ENCODE assay signal across 9 cellular contexts in the genomic region with DNA sequence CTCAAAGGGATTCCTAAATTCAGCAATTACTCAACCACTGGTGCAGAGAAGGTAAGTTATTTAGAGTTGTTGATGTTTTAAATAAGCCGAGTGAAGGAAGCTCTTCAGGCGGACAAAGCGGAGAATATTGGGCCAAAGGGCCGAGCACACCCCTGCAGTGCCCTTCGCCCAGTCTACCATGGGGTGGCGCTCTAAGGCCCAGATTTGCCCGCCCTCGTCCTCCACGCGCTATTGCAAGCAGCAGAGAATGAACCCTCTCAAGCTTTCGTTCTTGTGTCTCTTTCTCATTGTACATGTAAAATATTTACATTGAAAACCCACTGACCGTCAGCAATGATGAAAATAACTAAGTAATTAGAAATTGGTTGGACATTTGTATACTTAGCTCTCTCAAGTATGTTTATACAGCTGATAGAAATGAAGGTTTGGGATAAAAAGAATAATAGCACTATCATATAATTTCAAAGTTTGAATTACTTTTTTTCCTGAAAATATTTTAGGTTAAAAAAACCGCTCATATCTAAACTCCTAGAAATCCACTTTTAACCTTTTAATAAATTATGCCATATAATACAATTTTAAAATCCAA.
A peak's percentile ranks its signal among the peaks of the same experiment; 100 is the strongest.
DNase-seq lines count a peak whose midpoint lies in the region; ATAC-seq and TF ChIP-seq lines count a peak whose summit lies in the region.
"Had no signal": no experiment of that assay in that cellular context is flagged by ENCODE, and none has a peak within 500 bp of the region (broad histone marks: within the 10 kb centered on the region; RNA-seq: fewer than 3 reads in every experiment).

No MANE protein-coding gene starts in this region.

- no peak overlapping the region for H3K23ac ChIP-seq in trophoblast cell (ENCODE audit: low read length)

- 50% methylated on average over 13 of the region's 13 CpGs for WGBS in SK-N-SH (ENCODE audit: low lambda C conversion rate)
- no CpG with 5 or more reads among the region's 13 CpGs for WGBS in trophoblast cell (ENCODE audit: extremely low coverage, insufficient coverage, insufficient read length)

- H3K27ac ChIP-seq in 22Rv1 (no peak overlapping the region), SK-N-SH (ENCODE audit: low read depth in 2 of 2, low read length in 1 of 2) (no peak overlapping the region), trophoblast cell (ENCODE audit: low read depth, low read length) (no peak overlapping the region)
- H3K27ac ChIP-seq: thyroid gland had no signal

- H3K9me2 ChIP-seq in SK-N-SH = no peaks in the 10 kb centered on the region

- H3K4me2 ChIP-seq in SK-N-SH (no peak overlapping the region), trophoblast cell (ENCODE audit: low read length) (no peak overlapping the region)

- ATAC-seq in HG03342 (IDR thresholded peaks at IDR 0.05; ENCODE audit: unreplicated experiment) = peak; percentile 87

- no peaks in the 10 kb centered on the region for H3K79me1 ChIP-seq in trophoblast cell (ENCODE audit: low read length)

- no peak overlapping the region for H2BK120ac ChIP-seq in trophoblast cell (ENCODE audit: insufficient read depth, low read length, poor library complexity)

- POLR2A ChIA-PET in SK-N-SH (lab: Yijun Ruan, JAX) = no interaction called here

- DNase-seq in SK-N-SH = peak; percentile 12
- DNase-seq in fibroblast of villous mesenchyme (ENCODE audit: low read depth) = peak; percentile 61
- peak; percentile 9 to 48 for DNase-seq in trophoblast cell
- DNase-seq in AG08395 (ENCODE audit: low spot score) = no peak
- no peak for DNase-seq in activated CD8-positive, alpha-beta memory T cell treated with anti-CD3 and anti-CD28 coated beads, Interleukin-2, amount 50 U/mL, for 4 hours

- no peak overlapping the region for H4K12ac ChIP-seq in trophoblast cell (ENCODE audit: low read depth, low read length)

- peak; percentile 65 for TF ChIP-seq RAD21 in SK-N-SH (IDR thresholded peaks at IDR 0.05; ENCODE audit: low read length)

- no peak overlapping the region for H4K91ac ChIP-seq in trophoblast cell (ENCODE audit: low read depth, low read length)

- CTCF ChIA-PET in SK-N-SH (lab: Yijun Ruan, JAX) = interaction anchor here (0.6 to 1.0 kb wide), 3 partner anchors 9 to 352 kb away, joined by 3 to 4 read pairs (median 3); no protein-coding TSS in a partner anchor

- no peak overlapping the region for H3K18ac ChIP-seq in trophoblast cell (ENCODE audit: low read length)

- H2BK5ac ChIP-seq in trophoblast cell (ENCODE audit: low read depth, low read length, poor library complexity) = no peak overlapping the region

- H3K36me3 ChIP-seq in SK-N-SH (replicated peaks in 1 of 2; ENCODE audit: control insufficient read depth in 1 of 2, insufficient read depth in 2 of 2, low read length in 1 of 2) (no peaks in the 10 kb centered on the region), trophoblast cell (ENCODE audit: control insufficient read depth in 1 of 2, insufficient read depth in 2 of 2, low read length in 2 of 2) (no peaks in the 10 kb centered on the region)
- H3K36me3 ChIP-seq: thyroid gland had no signal

- H3F3A ChIP-seq in SK-N-SH (replicated peaks; ENCODE audit: insufficient read depth) = no peaks in the 10 kb centered on the region

- no peak overlapping the region for H3K4ac ChIP-seq in trophoblast cell (ENCODE audit: low read depth, low read length)

- no peak for TF ChIP-seq EP300 in SK-N-SH (IDR thresholded peaks at IDR 0.05; ENCODE audit: borderline replicate concordance in 1 of 2, low read depth in 1 of 2, low read length in 1 of 2)

- H2AFZ ChIP-seq in SK-N-SH (ENCODE audit: low read depth) = no peak overlapping the region
- H2AFZ ChIP-seq in trophoblast cell (ENCODE audit: insufficient read depth, low read length, poor library complexity) = no peak overlapping the region

- H3K27me3 ChIP-seq in SK-N-SH (ENCODE audit: insufficient read depth) (no peaks in the 10 kb centered on the region; the same call in 1 of the 2 replicates), trophoblast cell (ENCODE audit: insufficient read depth, low read length) (no peaks in the 10 kb centered on the region)
- H3K27me3 ChIP-seq: thyroid gland had no signal

- TF ChIP-seq CTCF in 22Rv1 (IDR thresholded peaks at IDR 0.05) (peak; percentile 80), GM12874 (IDR thresholded peaks at IDR 0.05; ENCODE audit: insufficient read depth, low read depth, low read length) (peak; percentile 86), SK-N-SH (IDR thresholded peaks at IDR 0.05) (peak; percentile 84), fibroblast of villous mesenchyme (IDR thresholded peaks at IDR 0.05; ENCODE audit: insufficient read depth, low read depth, low read length) (peak; percentile 97)

- H3K9me3 ChIP-seq in SK-N-SH (no peaks in the 10 kb centered on the region), trophoblast cell (ENCODE audit: insufficient read depth, low read depth, low read length) (no peaks in the 10 kb centered on the region)
- H3K9me3 ChIP-seq: thyroid gland had no signal

- H3K4me3 ChIP-seq in SK-N-SH (ENCODE audit: low read depth in 2 of 2, low read length in 1 of 2) = peak overlapping the region in 1 of 2 experiments; percentile 39; a peak in 1 of 4 replicates
- no peak overlapping the region for H3K4me3 ChIP-seq in fibroblast of villous mesenchyme (ENCODE audit: low read depth, low read length)
- H3K4me3 ChIP-seq in trophoblast cell (ENCODE audit: low read depth, low read length) = no peak overlapping the region
- H3K4me3 ChIP-seq: thyroid gland had no signal

- no peaks in the 10 kb centered on the region for H4K20me1 ChIP-seq in SK-N-SH (ENCODE audit: insufficient read depth)

- H3K14ac ChIP-seq in trophoblast cell (ENCODE audit: low read length) = no peak overlapping the region

- H3K4me1 ChIP-seq in SK-N-SH (ENCODE audit: control insufficient read depth in 1 of 2, insufficient read depth in 2 of 2, low read depth in 1 of 2, low read length in 1 of 2) (peaks cover 0 to 7% of the 10 kb centered on the region in 2 experiments; a peak in 2 of 4 replicates), trophoblast cell (ENCODE audit: control insufficient read depth in 1 of 2, insufficient read depth in 2 of 2, low read length in 2 of 2) (no peaks in the 10 kb centered on the region)
- H3K4me1 ChIP-seq: thyroid gland had no signal

- H2BK12ac ChIP-seq in trophoblast cell (ENCODE audit: low read length) = no peak overlapping the region

- no peak overlapping the region for H2AK5ac ChIP-seq in trophoblast cell (ENCODE audit: low read length)

- H3K79me2 ChIP-seq in SK-N-SH (ENCODE audit: insufficient read depth) (no peaks in the 10 kb centered on the region), trophoblast cell (ENCODE audit: control insufficient read depth, insufficient read depth, low read length, poor library complexity) (no peaks in the 10 kb centered on the region)

- no peak overlapping the region for H4K8ac ChIP-seq in trophoblast cell (ENCODE audit: low read depth, low read length)

- H3K9ac ChIP-seq in SK-N-SH = no peak overlapping the region
- H3K9ac ChIP-seq in trophoblast cell (ENCODE audit: low read length) = no peak overlapping the region

TF ChIP-seq in SK-N-SH, 30 proteins besides CTCF, POLR2A, EP300 and RAD21:
- peak; percentile 68 for TF ChIP-seq SMC3 (IDR thresholded peaks at IDR 0.05; ENCODE audit: low read depth, low read length)
- no peak for TF ChIP-seq TCF12 (IDR thresholded peaks at IDR 0.05)

Comparison
In these comparisons a context has a peak if more than half of its experiments do, and no peak if none do; other contexts are left out.
1. DNase-seq: peak in SK-N-SH (single experiment), fibroblast of villous mesenchyme (single experiment) and trophoblast cell (2 of 2); none in AG08395 (single experiment) and activated CD8-positive, alpha-beta memory T cell treated with anti-CD3 and anti-CD28 coated beads, Interleukin-2, amount 50 U/mL, for 4 hours (single experiment).
2. Peak in every context shown above with its lines, with median percentiles within 50 percentile points of each other: CTCF ChIP-seq.